ENCODE assay signal across 11 cellular contexts in the genomic region with DNA sequence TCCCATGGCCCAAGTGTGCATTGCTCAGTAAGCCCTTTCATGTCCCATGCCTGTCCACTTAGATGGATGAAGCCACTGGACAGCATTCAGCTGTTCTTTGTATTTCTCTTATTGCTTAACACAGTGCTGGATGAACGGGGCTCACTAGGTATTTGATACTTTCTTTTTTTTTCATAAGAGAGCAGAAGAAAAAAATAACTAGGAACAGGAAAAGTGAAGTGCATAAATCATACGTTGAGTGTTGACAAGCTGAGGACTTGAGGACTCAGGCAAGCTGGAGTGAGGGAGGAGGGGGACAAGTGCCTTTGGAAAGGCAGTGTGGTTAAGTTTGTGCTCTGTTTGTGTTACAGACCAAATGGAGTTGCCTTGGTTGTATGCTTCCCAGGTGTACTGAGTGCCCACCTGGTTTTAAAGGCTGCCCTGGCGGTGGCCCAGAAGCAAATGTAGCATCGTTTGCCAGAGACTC.
DNase-seq lines count a peak whose midpoint lies in the region; ATAC-seq and TF ChIP-seq lines count a peak whose summit lies in the region.
"Had no signal": no experiment of that assay in that cellular context is flagged by ENCODE, and none has a peak within 500 bp of the region (broad histone marks: within the 10 kb centered on the region; RNA-seq: fewer than 3 reads in every experiment).

No MANE protein-coding gene starts in this region.

- H4K20me1 ChIP-seq in MM.1S (ENCODE audit: insufficient read depth, low read length), result no peaks in the 10 kb centered on the region

- ATAC-seq in HG03460 (IDR thresholded peaks at IDR 0.05; ENCODE audit: unreplicated experiment) (no peak), GM19328 (IDR thresholded peaks at IDR 0.05; ENCODE audit: unreplicated experiment) (no peak)

- H3K27me3 ChIP-seq in MM.1S (replicated peaks; ENCODE audit: insufficient read depth, low read length), result no peaks in the 10 kb centered on the region

- TF ChIP-seq CTCF in MM.1S (IDR thresholded peaks at IDR 0.05; ENCODE audit: low read length), result no peak

- H3F3A ChIP-seq in MM.1S (ENCODE audit: insufficient read depth, low read length), result peaks cover 22% of the 10 kb centered on the region

- H3K4me2 ChIP-seq in MM.1S (ENCODE audit: low read depth, low read length), result peak overlapping the region; percentile 83

- peak overlapping the region; percentile 28; the same call in 1 of the 2 replicates for H3K4me3 ChIP-seq in MM.1S (ENCODE audit: low read length)

- no peaks in the 10 kb centered on the region for H3K9me2 ChIP-seq in MM.1S (replicated peaks; ENCODE audit: insufficient read depth, low read length)

- intact Hi-C loops in cardiac septum (cut with DNase I), result no loop called here

- H3K4me1 ChIP-seq in MM.1S (ENCODE audit: low read length), result peaks cover 30% of the 10 kb centered on the region

- DNase-seq in DMS153 treated with DMSO at 0.1 percent for 48 hours (lab: John Stamatoyannopoulos, UW; ENCODE audit: unreplicated experiment) (peak; percentile 53), MM.1S (no peak), RPMI8226 (peak; percentile 79), medulla oblongata (ENCODE audit: extremely low spot score) (peak; percentile 22), A172 (ENCODE audit: low spot score) (no peak), cardiac septum (ENCODE audit: low spot score) (no peak)
- DNase-seq: activated T-cell treated with anti-CD3 and anti-CD28 coated beads, Interleukin-2, amount 50 U/mL, for 24 hours; stimulated activated CD8-positive, alpha-beta memory T cell treated with anti-CD3 and anti-CD28 coated beads, Interleukin-4, amount 100 ng/mL, for 48 hours; WERI-Rb-1 had no signal

- H3K9ac ChIP-seq in MM.1S (ENCODE audit: low read length), result peak overlapping the region; percentile 79

- peak overlapping the region; percentile 99 for H3K27ac ChIP-seq in MM.1S (ENCODE audit: low read length)
- H3K27ac ChIP-seq: WERI-Rb-1 had no signal

- H2AFZ ChIP-seq in MM.1S (ENCODE audit: low read length), result peak overlapping the region; percentile 46; the same call in 1 of the 2 replicates

- no peaks in the 10 kb centered on the region for H3K9me3 ChIP-seq in MM.1S (replicated peaks; ENCODE audit: insufficient read depth, low read length)

- H3K79me2 ChIP-seq in MM.1S (ENCODE audit: low read length), result no peaks in the 10 kb centered on the region

- H3K36me3 ChIP-seq in MM.1S (replicated peaks; ENCODE audit: insufficient read depth, low read length), result no peaks in the 10 kb centered on the region
- H3K36me3 ChIP-seq: WERI-Rb-1 had no signal

Comparison
In these comparisons a context has a peak if more than half of its experiments do, and no peak if none do; other contexts are left out.
1. DNase-seq: peak in DMS153 treated with DMSO at 0.1 percent for 48 hours (single experiment), RPMI8226 (single experiment) and medulla oblongata (single experiment); none in MM.1S (single experiment), A172 (single experiment) and cardiac septum (single experiment).